Comparison of ENCODE assay signal across 23 cellular contexts in the genomic region with DNA sequence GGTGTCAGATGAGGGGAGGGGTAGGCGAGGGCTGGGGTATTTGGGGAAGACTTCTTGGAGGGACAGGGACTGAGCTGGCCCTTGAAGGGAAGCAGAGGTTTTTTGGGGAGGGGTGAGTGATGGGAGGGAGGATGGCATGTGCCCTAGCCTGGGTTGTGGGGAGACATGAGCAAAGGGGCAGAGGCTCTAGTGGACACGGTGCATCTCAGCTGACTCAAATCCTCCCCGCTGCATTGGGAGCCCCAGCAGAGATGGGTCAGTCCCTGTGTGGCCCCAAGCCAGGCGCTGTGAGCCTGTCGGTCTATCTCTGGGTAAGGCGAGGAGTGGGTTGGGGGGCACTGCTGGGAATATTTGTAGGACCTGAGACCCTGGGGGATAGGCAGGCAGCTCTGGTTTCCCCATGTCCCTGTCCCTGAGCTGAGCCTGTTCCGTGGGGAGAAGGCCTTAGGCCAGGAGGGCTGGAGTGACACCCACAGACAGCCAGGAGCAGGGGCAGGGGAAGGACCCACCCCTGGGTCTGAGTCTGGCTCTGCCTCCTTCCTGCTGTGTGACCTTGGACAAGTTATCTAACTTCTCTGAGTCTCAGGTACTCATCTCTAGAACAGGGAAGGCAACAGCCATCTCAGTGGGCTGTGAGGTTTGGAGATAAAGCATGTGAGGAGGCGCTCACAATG. TPM values are rescaled to one million over a fixed set of nuclear protein-coding genes. Genes with fewer than 3 reads are reported as not detected.
"Had no signal": no experiment of that assay in that cellular context is flagged by ENCODE, and none has a peak within 500 bp of the region (broad histone marks: within the 10 kb centered on the region; RNA-seq: fewer than 3 reads in every experiment).

No MANE protein-coding gene starts in this region.

- H3K4me3 ChIP-seq: gastrocnemius medialis, SK-N-MC, thoracic aorta, upper lobe of left lung had no signal

- H2AFZ ChIP-seq: parathyroid adenoma had no signal

- ATAC-seq: esophagus mucosa, gastrocnemius medialis, T-helper 17 cell had no signal

- FAIRE-seq: endothelial cell of umbilical vein, islet of Langerhans had no signal

- DNase-seq: activated CD4-positive, alpha-beta memory T cell treated with anti-CD3 and anti-CD28 coated beads for 36 hours; activated CD4-positive, alpha-beta T cell treated with anti-CD3 and anti-CD28 coated beads for 1 hour; activated naive CD4-positive, alpha-beta T cell treated with anti-CD3 and anti-CD28 coated beads for 36 hours; activated T-cell treated with anti-CD3 and anti-CD28 coated beads, Interleukin-2, amount 50 U/mL, for 48 hours; anterior cingulate cortex; caudate nucleus; dermis blood vessel endothelial cell; effector CD8-positive, alpha-beta T cell; gastrocnemius medialis; head of caudate nucleus; stimulated activated CD4-positive, alpha-beta T cell treated with anti-CD3 and anti-CD28 coated beads, Interleukin-4, amount 100 ng/mL, for 1 hour; stimulated activated naive CD4-positive, alpha-beta T cell treated with Interleukin-2 at 50 U/mL for 16 hours; SW 1271; T-helper 17 cell; upper lobe of left lung had no signal

- H3K4me1 ChIP-seq: gastrocnemius medialis, parathyroid adenoma, upper lobe of left lung had no signal

- H3K27ac ChIP-seq: gastrocnemius medialis, parathyroid adenoma, SK-N-MC, thoracic aorta, upper lobe of left lung had no signal

- H3K79me2 ChIP-seq: parathyroid adenoma had no signal

- H3K9ac ChIP-seq: parathyroid adenoma had no signal

- H3K36me3 ChIP-seq: gastrocnemius medialis, thoracic aorta, upper lobe of left lung had no signal

- H3K9me3 ChIP-seq: gastrocnemius medialis, thoracic aorta, upper lobe of left lung had no signal

RNA-seq across cellular contexts. Expression of a gene that starts 36.0 kb away (rescaled TPM):
- total RNA-seq: endothelial cell of umbilical vein, myocyte, renal cortical epithelial cell, thoracic aorta had no signal
- polyA plus RNA-seq: endothelial cell of umbilical vein had no signal

RNA-seq across cellular contexts. Expression of a gene that starts 54.2 kb away (rescaled TPM):
- total RNA-seq: dermis blood vessel endothelial cell, endothelial cell of umbilical vein, esophagus mucosa, gastrocnemius medialis had no signal
